In genomic region chr2:134146620-134147019, GRCh38 we compare ENCODE assay signal across 15 cellular contexts.
DNase-seq lines count a peak whose midpoint lies in the region; ATAC-seq and TF ChIP-seq lines count a peak whose summit lies in the region.
"Had no signal": no experiment of that assay in that cellular context is flagged by ENCODE, and none has a peak within 500 bp of the region (broad histone marks: within the 10 kb centered on the region; RNA-seq: fewer than 3 reads in every experiment).

No MANE protein-coding gene starts in this region.

- peaks cover 8% of the 10 kb centered on the region for H3K4me1 ChIP-seq in psoas muscle

- no peaks in the 10 kb centered on the region for H3K9me3 ChIP-seq in psoas muscle
- H3K9me3 ChIP-seq: heart right ventricle had no signal

- H3K27me3 ChIP-seq in psoas muscle (ENCODE audit: insufficient read depth in 3 of 3, low read length in 2 of 3), result peaks cover 0 to 11% (median 0%) of the 10 kb centered on the region in 3 donors
- H3K27me3 ChIP-seq: heart right ventricle had no signal

- no peak overlapping the region for H3K4me3 ChIP-seq in psoas muscle
- H3K4me3 ChIP-seq: heart right ventricle had no signal

- no peak for ATAC-seq in GM18502 (IDR thresholded peaks at IDR 0.05; ENCODE audit: poor library complexity, unreplicated experiment)
- ATAC-seq in psoas muscle, result no peak

- no peak for TF ChIP-seq CTCF in psoas muscle (IDR thresholded peaks at IDR 0.05)

- intact Hi-C loops in psoas muscle (cut with DNase I), result no loop called here

- 28 to 45% (median 31%) methylated on average over 5 of the region's 5 CpGs for WGBS in psoas muscle, 3 donors

- no peak overlapping the region for H3K27ac ChIP-seq in psoas muscle
- H3K27ac ChIP-seq: HL-60 had no signal

- peak; percentile 76 for DNase-seq in AG20443 (ENCODE audit: low spot score)
- peak; percentile 21 for DNase-seq in HCEC 1CT
- DNase-seq in astrocyte of the hippocampus (ENCODE audit: low read depth, low spot score), result peak; percentile 77
- DNase-seq in islet precursor cell, result peak; percentile 78
- DNase-seq in RKO (ENCODE audit: low spot score), result no peak
- no peak for DNase-seq in dermis blood vessel endothelial cell
- DNase-seq in psoas muscle, result no peak
- DNase-seq: heart right ventricle; NCI-H524; posterior cingulate gyrus; Right ventricle myocardium superior; stimulated activated CD4-positive, alpha-beta T cell treated with anti-CD3 and anti-CD28 coated beads, Interleukin-2, amount 100 ng/mL, for 48 hours; stimulated activated naive CD4-positive, alpha-beta T cell treated with Interleukin-2 at 50 U/mL for 16 hours had no signal

- no peaks in the 10 kb centered on the region for H3K36me3 ChIP-seq in psoas muscle (ENCODE audit: insufficient read depth in 1 of 2, low read depth in 1 of 2)
- H3K36me3 ChIP-seq: heart right ventricle had no signal

Comparison
In these comparisons a context has a peak if more than half of its experiments do, and no peak if none do; other contexts are left out.
1. DNase-seq: peak in AG20443 (single experiment), HCEC 1CT (single experiment), astrocyte of the hippocampus (single experiment) and islet precursor cell (single experiment); none in RKO (single experiment), dermis blood vessel endothelial cell (single experiment) and psoas muscle (0 of 2).